1 cellular context compared by ENCODE assay signal in the genomic region with DNA sequence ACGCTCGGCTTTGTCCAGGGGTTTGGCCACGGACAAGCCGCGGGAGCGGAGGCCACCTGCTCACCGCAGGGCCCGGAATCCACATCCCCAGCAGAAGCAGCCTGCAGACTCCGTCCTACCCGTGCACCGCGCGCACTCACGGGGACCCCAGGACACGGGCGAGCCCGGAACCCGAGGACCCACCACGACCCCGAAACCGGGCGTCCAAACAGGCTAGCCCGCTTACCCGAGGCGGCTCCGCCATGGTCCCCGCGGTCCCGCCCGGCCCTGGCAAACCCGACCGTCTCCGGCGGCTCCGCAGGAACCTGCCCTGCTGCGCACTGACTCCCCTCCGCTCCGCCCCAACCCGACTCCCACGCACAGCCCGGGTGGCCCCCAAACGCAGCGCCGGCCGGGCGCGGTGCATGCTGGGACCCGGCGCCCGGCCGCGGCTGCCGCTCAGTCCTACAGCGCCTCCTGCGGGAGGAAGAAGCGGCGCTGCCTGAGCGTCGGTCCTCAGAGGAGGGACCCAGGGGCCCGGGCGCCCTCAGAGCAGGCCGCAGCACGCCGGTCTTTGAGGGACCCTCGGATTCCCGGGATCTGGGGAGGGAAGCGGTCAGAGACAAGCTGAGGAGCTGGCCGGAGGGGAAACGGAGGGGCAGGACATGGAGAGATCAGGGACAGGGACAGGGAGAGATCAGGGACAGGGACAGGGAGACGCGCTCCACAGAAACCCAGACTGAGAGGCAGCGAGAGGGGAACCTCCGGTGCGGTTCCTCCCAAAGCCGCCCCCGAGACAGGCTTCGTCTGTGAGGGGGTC.
A peak's percentile ranks its signal among the peaks of the same experiment; 100 is the strongest.
TF ChIP-seq lines count a peak whose summit lies in the region.

A gene with protein sequence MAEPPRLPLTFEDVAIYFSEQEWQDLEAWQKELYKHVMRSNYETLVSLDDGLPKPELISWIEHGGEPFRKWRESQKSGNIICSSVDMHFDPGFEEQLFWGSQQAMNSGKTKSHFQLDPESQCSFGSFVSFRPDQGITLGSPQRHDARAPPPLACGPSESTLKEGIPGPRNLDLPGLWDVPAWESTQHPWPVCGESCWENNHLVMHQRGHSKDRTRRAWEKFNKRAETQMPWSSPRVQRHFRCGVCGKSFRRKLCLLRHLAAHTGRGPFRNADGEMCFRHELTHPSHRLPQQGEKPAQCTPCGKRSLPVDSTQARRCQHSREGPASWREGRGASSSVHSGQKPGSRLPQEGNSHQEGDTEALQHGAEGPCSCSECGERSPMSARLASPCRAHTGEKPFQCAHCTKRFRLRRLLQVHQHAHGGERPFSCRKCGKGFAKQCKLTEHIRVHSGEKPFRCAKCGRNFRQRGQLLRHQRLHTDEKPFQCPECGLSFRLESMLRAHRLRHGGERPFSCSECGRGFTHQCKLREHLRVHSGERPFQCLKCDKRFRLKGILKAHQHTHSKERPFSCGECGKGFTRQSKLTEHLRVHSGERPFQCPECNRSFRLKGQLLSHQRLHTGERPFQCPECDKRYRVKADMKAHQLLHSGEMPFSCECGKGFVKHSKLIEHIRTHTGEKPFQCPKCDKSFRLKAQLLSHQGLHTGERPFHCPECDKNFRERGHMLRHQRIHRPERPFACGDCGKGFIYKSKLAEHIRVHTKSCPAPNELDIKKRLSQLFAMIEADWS (minus strand): TSS at position 322 of the 799 bp plus-strand sequence. CDS start 78 bp downstream, at position 244.

TF ChIP-seq in HEK293, 187 proteins besides CTCF, POLR2A, EP300 and RAD21 (continued from another document and continues in another):
- TF ChIP-seq, protein P1, sequence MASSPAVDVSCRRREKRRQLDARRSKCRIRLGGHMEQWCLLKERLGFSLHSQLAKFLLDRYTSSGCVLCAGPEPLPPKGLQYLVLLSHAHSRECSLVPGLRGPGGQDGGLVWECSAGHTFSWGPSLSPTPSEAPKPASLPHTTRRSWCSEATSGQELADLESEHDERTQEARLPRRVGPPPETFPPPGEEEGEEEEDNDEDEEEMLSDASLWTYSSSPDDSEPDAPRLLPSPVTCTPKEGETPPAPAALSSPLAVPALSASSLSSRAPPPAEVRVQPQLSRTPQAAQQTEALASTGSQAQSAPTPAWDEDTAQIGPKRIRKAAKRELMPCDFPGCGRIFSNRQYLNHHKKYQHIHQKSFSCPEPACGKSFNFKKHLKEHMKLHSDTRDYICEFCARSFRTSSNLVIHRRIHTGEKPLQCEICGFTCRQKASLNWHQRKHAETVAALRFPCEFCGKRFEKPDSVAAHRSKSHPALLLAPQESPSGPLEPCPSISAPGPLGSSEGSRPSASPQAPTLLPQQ (tag by site-specific recombination; IDR thresholded peaks at IDR 0.05): peak; percentile 83
- no peak for TF ChIP-seq SALL2 (tag by site-specific recombination; IDR thresholded peaks at IDR 0.05; ENCODE audit: borderline replicate concordance)
- TF ChIP-seq ZNF366 (tag by site-specific recombination; conservative IDR thresholded peaks at IDR 0.05): no peak
- TF ChIP-seq, protein P2, sequence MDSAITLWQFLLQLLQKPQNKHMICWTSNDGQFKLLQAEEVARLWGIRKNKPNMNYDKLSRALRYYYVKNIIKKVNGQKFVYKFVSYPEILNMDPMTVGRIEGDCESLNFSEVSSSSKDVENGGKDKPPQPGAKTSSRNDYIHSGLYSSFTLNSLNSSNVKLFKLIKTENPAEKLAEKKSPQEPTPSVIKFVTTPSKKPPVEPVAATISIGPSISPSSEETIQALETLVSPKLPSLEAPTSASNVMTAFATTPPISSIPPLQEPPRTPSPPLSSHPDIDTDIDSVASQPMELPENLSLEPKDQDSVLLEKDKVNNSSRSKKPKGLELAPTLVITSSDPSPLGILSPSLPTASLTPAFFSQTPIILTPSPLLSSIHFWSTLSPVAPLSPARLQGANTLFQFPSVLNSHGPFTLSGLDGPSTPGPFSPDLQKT (IDR thresholded peaks at IDR 0.05; ENCODE audit: borderline replicate concordance, low read depth, low read length): no peak; the same call in 1 of the 2 replicates
- peak; percentile 6; the same call in 1 of the 2 replicates for TF ChIP-seq KLF8 (tag by site-specific recombination; IDR thresholded peaks at IDR 0.05)
- TF ChIP-seq, protein P3, sequence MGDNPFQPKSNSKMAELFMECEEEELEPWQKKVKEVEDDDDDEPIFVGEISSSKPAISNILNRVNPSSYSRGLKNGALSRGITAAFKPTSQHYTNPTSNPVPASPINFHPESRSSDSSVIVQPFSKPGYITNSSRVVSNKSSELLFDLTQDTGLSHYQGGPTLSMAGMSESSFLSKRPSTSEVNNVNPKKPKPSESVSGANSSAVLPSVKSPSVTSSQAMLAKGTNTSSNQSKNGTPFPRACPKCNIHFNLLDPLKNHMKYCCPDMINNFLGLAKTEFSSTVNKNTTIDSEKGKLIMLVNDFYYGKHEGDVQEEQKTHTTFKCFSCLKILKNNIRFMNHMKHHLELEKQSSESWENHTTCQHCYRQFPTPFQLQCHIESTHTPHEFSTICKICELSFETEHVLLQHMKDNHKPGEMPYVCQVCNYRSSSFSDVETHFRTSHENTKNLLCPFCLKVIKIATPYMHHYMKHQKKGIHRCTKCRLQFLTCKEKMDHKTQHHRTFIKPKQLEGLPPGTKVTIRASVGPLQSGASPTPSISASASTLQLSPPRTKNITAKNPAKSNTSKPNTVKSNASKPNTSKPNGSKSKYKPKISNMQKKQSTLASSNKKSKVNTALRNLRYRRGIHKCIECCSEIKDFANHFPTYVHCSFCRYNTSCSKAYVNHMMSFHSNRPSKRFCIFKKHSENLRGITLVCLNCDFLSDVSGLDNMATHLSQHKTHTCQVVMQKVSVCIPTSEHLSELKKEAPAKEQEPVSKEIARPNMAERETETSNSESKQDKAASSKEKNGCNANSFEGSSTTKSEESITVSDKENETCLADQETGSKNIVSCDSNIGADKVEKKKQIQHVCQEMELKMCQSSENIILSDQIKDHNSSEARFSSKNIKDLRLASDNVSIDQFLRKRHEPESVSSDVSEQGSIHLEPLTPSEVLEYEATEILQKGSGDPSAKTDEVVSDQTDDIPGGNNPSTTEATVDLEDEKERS (tag by site-specific recombination; IDR thresholded peaks at IDR 0.05): no peak
- TF ChIP-seq ZNF501 (tag by site-specific recombination; IDR thresholded peaks at IDR 0.05): peak; percentile 99
- TF ChIP-seq SETDB1 (IDR thresholded peaks at IDR 0.05; ENCODE audit: insufficient read length, low read length): no peak
- TF ChIP-seq ZNF169 (tag by site-specific recombination; IDR thresholded peaks at IDR 0.05): no peak
- TF ChIP-seq ZNF521 (tag by site-specific recombination; IDR thresholded peaks at IDR 0.05): no peak
- TF ChIP-seq, protein P4, sequence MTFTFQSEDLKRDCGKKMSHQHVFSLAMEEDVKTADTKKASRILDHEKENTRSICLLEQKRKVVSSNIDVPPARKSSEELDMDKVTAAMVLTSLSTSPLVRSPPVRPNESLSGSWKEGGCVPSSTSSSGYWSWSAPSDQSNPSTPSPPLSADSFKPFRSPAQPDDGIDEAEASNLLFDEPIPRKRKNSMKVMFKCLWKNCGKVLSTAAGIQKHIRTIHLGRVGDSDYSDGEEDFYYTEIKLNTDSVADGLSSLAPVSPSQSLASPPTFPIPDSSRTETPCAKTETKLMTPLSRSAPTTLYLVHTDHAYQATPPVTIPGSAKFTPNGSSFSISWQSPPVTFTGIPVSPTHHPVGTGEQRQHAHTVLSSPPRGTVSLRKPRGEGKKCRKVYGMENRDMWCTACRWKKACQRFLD (tag by site-specific recombination; IDR thresholded peaks at IDR 0.05): 0 out of 2 replicates have a peak, but pooled peaks have one; percentile 66
- peak; percentile 56; the same call in 1 of the 2 replicates for TF ChIP-seq KLF16 (tag by site-specific recombination; IDR thresholded peaks at IDR 0.05)
- TF ChIP-seq GLIS1 (tag by site-specific recombination; IDR thresholded peaks at IDR 0.05): peak; percentile 86
- TF ChIP-seq, protein P5, sequence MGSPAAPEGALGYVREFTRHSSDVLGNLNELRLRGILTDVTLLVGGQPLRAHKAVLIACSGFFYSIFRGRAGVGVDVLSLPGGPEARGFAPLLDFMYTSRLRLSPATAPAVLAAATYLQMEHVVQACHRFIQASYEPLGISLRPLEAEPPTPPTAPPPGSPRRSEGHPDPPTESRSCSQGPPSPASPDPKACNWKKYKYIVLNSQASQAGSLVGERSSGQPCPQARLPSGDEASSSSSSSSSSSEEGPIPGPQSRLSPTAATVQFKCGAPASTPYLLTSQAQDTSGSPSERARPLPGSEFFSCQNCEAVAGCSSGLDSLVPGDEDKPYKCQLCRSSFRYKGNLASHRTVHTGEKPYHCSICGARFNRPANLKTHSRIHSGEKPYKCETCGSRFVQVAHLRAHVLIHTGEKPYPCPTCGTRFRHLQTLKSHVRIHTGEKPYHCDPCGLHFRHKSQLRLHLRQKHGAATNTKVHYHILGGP (tag by site-specific recombination; IDR thresholded peaks at IDR 0.05): no peak
- TF ChIP-seq ZNF776 (tag by site-specific recombination; IDR thresholded peaks at IDR 0.05; ENCODE audit: borderline replicate concordance): no peak
- TF ChIP-seq, protein P6, sequence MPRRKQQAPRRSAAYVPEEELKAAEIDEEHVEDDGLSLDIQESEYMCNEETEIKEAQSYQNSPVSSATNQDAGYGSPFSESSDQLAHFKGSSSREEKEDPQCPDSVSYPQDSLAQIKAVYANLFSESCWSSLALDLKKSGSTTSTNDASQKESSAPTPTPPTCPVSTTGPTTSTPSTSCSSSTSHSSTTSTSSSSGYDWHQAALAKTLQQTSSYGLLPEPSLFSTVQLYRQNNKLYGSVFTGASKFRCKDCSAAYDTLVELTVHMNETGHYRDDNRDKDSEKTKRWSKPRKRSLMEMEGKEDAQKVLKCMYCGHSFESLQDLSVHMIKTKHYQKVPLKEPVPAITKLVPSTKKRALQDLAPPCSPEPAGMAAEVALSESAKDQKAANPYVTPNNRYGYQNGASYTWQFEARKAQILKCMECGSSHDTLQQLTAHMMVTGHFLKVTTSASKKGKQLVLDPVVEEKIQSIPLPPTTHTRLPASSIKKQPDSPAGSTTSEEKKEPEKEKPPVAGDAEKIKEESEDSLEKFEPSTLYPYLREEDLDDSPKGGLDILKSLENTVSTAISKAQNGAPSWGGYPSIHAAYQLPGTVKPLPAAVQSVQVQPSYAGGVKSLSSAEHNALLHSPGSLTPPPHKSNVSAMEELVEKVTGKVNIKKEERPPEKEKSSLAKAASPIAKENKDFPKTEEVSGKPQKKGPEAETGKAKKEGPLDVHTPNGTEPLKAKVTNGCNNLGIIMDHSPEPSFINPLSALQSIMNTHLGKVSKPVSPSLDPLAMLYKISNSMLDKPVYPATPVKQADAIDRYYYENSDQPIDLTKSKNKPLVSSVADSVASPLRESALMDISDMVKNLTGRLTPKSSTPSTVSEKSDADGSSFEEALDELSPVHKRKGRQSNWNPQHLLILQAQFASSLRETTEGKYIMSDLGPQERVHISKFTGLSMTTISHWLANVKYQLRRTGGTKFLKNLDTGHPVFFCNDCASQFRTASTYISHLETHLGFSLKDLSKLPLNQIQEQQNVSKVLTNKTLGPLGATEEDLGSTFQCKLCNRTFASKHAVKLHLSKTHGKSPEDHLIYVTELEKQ (tag by site-specific recombination; IDR thresholded peaks at IDR 0.05; ENCODE audit: borderline replicate concordance): peak; percentile 18; the same call in 1 of the 2 replicates
- TF ChIP-seq WT1 (tag by site-specific recombination; IDR thresholded peaks at IDR 0.05): peak; percentile 83
- TF ChIP-seq, protein P7, sequence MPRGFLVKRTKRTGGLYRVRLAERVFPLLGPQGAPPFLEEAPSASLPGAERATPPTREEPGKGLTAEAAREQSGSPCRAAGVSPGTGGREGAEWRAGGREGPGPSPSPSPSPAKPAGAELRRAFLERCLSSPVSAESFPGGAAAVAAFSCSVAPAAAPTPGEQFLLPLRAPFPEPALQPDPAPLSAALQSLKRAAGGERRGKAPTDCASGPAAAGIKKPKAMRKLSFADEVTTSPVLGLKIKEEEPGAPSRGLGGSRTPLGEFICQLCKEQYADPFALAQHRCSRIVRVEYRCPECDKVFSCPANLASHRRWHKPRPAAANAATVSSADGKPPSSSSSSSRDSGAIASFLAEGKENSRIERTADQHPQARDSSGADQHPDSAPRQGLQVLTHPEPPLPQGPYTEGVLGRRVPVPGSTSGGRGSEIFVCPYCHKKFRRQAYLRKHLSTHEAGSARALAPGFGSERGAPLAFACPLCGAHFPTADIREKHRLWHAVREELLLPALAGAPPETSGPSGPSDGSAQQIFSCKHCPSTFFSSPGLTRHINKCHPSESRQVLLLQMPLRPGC (tag by site-specific recombination; IDR thresholded peaks at IDR 0.05): no peak
- no peak for TF ChIP-seq ZFP41 (tag by site-specific recombination; IDR thresholded peaks at IDR 0.05; ENCODE audit: borderline replicate concordance)
- TF ChIP-seq ZNF423 (tag by site-specific recombination; IDR thresholded peaks at IDR 0.05): peak; percentile 63
- no peak for TF ChIP-seq ZNF10 (tag by site-specific recombination; IDR thresholded peaks at IDR 0.05)
- TF ChIP-seq GLI4 (tag by site-specific recombination; IDR thresholded peaks at IDR 0.05): 0 out of 2 replicates have a peak, but pooled peaks have one; percentile 59
- TF ChIP-seq ZNF785 (tag by site-specific recombination; IDR thresholded peaks at IDR 0.05): 0 out of 2 replicates have a peak, but pooled peaks have one; percentile 25
- 0 out of 2 replicates have a peak, but pooled peaks have one; percentile 50 for TF ChIP-seq ZBTB17 (tag by site-specific recombination; IDR thresholded peaks at IDR 0.05)
- TF ChIP-seq, protein P8, sequence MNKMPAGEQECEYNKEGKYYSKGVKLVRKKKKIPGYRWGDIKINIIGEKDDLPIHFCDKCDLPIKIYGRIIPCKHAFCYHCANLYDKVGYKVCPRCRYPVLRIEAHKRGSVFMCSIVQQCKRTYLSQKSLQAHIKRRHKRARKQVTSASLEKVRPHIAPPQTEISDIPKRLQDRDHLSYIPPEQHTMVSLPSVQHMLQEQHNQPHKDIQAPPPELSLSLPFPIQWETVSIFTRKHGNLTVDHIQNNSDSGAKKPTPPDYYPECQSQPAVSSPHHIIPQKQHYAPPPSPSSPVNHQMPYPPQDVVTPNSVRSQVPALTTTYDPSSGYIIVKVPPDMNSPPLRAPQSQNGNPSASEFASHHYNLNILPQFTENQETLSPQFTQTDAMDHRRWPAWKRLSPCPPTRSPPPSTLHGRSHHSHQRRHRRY (tag by site-specific recombination; IDR thresholded peaks at IDR 0.05): no peak
- no peak for TF ChIP-seq OVOL3 (tag by site-specific recombination; IDR thresholded peaks at IDR 0.05)
- TF ChIP-seq YY1 (tag by site-specific recombination; IDR thresholded peaks at IDR 0.05): peak; percentile 58
- no peak for TF ChIP-seq ZNF239 (tag by site-specific recombination; IDR thresholded peaks at IDR 0.05)
- no peak for TF ChIP-seq ZNF670 (tag by site-specific recombination; IDR thresholded peaks at IDR 0.05; ENCODE audit: low read depth)
- TF ChIP-seq ZNF585B (tag by site-specific recombination; IDR thresholded peaks at IDR 0.05): no peak
- no peak for TF ChIP-seq ZNF132 (tag by site-specific recombination; IDR thresholded peaks at IDR 0.05; ENCODE audit: borderline replicate concordance)
- TF ChIP-seq, protein P9, sequence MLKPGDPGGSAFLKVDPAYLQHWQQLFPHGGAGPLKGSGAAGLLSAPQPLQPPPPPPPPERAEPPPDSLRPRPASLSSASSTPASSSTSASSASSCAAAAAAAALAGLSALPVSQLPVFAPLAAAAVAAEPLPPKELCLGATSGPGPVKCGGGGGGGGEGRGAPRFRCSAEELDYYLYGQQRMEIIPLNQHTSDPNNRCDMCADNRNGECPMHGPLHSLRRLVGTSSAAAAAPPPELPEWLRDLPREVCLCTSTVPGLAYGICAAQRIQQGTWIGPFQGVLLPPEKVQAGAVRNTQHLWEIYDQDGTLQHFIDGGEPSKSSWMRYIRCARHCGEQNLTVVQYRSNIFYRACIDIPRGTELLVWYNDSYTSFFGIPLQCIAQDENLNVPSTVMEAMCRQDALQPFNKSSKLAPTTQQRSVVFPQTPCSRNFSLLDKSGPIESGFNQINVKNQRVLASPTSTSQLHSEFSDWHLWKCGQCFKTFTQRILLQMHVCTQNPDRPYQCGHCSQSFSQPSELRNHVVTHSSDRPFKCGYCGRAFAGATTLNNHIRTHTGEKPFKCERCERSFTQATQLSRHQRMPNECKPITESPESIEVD (tag by site-specific recombination; IDR thresholded peaks at IDR 0.05): no peak
- peak; percentile 94 for TF ChIP-seq ZBTB20 (tag by site-specific recombination; IDR thresholded peaks at IDR 0.05)
- no peak for TF ChIP-seq ZNF433 (tag by site-specific recombination; IDR thresholded peaks at IDR 0.05; ENCODE audit: low read depth)
- TF ChIP-seq ZNF549 (tag by site-specific recombination; IDR thresholded peaks at IDR 0.05): no peak
